Comparison of ENCODE assay signal across 30 cellular contexts in the genomic region with DNA sequence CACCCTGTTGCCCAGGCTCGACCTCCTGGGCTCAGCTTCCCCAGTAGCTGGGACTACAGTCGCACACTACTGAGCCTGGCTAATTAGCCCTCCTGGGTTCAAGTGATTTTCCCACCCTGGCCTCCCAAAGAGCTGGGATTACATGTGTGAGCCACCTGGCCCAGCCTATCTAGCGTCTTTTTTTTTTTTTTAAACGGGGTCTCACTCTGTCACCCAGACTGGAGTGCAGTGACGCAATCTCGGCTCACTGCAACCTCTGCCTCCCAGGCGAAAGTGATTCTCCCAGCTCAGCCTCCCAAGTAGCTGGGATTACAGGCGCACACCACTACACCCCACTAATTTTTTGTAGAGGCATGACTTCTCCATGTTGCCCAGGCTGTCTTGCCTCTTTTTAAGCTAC. TPM values are rescaled to one million over a fixed set of nuclear protein-coding genes. Genes with fewer than 3 reads are reported as not detected.
DNase-seq lines count a peak whose midpoint lies in the region; ATAC-seq, FAIRE-seq and TF ChIP-seq lines count a peak whose summit lies in the region.
"Had no signal": no experiment of that assay in that cellular context is flagged by ENCODE, and none has a peak within 500 bp of the region (broad histone marks: within the 10 kb centered on the region; RNA-seq: fewer than 3 reads in every experiment).

No MANE protein-coding gene starts in this region.

- H3K4me3 Mint-ChIP-seq in central memory CD8-positive, alpha-beta T cell, result no peak overlapping the region
- no peak overlapping the region for H3K4me3 Mint-ChIP-seq in stimulated activated effector memory CD8-positive, alpha-beta T cell treated with anti-CD3 and anti-CD28 coated beads, Interleukin-12 subunit alpha, Interleukin-12 subunit beta, amount 100 ng/mL, for 72 hours
- H3K4me3 Mint-ChIP-seq in mesothelial cell of epicardium, result no peak overlapping the region
- H3K4me3 Mint-ChIP-seq: activated CD4-positive, alpha-beta memory T cell treated with anti-CD3 and anti-CD28 coated beads, Interleukin-2, amount 10 ng/mL, durations not matched to agents 7 days and 5 days; CD14-positive monocyte had no signal

- WGBS in HepG2 (ENCODE audit: low lambda C conversion rate), result 80% methylated on average over 8 of the region's 8 CpGs
- 47% methylated on average over 5 of the region's 8 CpGs for WGBS in right lobe of liver (ENCODE audit: insufficient coverage, low coverage, low lambda C conversion rate, missing lambda C conversion rate)

- peaks cover 5% of the 10 kb centered on the region for H3K36me3 Mint-ChIP-seq in central memory CD8-positive, alpha-beta T cell (ENCODE audit: insufficient read depth)
- H3K36me3 Mint-ChIP-seq in stimulated activated effector memory CD8-positive, alpha-beta T cell treated with anti-CD3 and anti-CD28 coated beads, Interleukin-12 subunit alpha, Interleukin-12 subunit beta, amount 100 ng/mL, for 72 hours, result peaks cover 5% of the 10 kb centered on the region
- H3K36me3 Mint-ChIP-seq in mesothelial cell of epicardium, result no peaks in the 10 kb centered on the region

- peaks cover 98% of the 10 kb centered on the region for H3K79me2 ChIP-seq in HepG2 (ENCODE audit: insufficient read depth, low read length)

- in situ Hi-C loops in HepG2 (cut with HindIII; ENCODE audit: extremely low pct_ligation_motif_present, low pct_unique_long_range_greater_than_20kb), result no loop called here

- H4K20me1 ChIP-seq in HepG2 (ENCODE audit: insufficient read depth, low read length), result peaks cover 10% of the 10 kb centered on the region

- H3K27me3 Mint-ChIP-seq in central memory CD8-positive, alpha-beta T cell, result no peaks in the 10 kb centered on the region
- H3K27me3 Mint-ChIP-seq in mesothelial cell of epicardium (ENCODE audit: low read depth), result no peaks in the 10 kb centered on the region
- H3K27me3 Mint-ChIP-seq: activated CD4-positive, alpha-beta memory T cell treated with anti-CD3 and anti-CD28 coated beads, Interleukin-2, amount 10 ng/mL, durations not matched to agents 7 days and 5 days had no signal

- DNase-seq in HepG2 (ENCODE audit: low spot score) (no peak), right lobe of liver (no peak), NCI-H2171 (lab: John Stamatoyannopoulos, UW) (peak; percentile 44), mesothelial cell of epicardium (ENCODE audit: low spot score in 2 of 2, unreplicated experiment in 2 of 2) (no peak)
- DNase-seq in central memory CD8-positive, alpha-beta T cell (ENCODE audit: low spot score in 2 of 2), result no peak
- DNase-seq in stimulated activated effector memory CD8-positive, alpha-beta T cell treated with anti-CD3 and anti-CD28 coated beads, Interleukin-12 subunit alpha, Interleukin-12 subunit beta, amount 100 ng/mL, for 72 hours (ENCODE audit: low spot score in 2 of 2), result no peak
- DNase-seq in NK-92 treated with Interleukin-12 subunit alpha and Interleukin-12 subunit beta, amount 100 ng/mL, for 24 hours (lab: John Stamatoyannopoulos, UW), result no peak
- DNase-seq: activated CD4-positive, alpha-beta memory T cell treated with anti-CD3 and anti-CD28 coated beads, Interleukin-2, amount 10 ng/mL, durations not matched to agents 7 days and 5 days; activated gamma-delta T cell; activated T-cell treated with anti-CD3 and anti-CD28 coated beads for 4 hours; colonic mucosa; effector memory CD4-positive, alpha-beta T cell; foreskin melanocyte; left colon; mesendoderm; MM.1S; NCI-H1436 treated with DMSO at 0.1 percent for 48 hours; NCI-H526 treated with DMSO at 0.1 percent for 48 hours; ovary; spleen; stimulated activated CD4-positive, alpha-beta T cell treated with anti-CD3 and anti-CD28 coated beads, Interleukin-4, amount 100 ng/mL, for 1 hour; stimulated activated naive CD4-positive, alpha-beta T cell; SW 1271 had no signal

- H3K4me1 ChIP-seq in HepG2 (ENCODE audit: insufficient read depth, low read length), result peaks cover 64% of the 10 kb centered on the region
- peaks cover 0 to 56% (median 14%) of the 10 kb centered on the region in 4 donors for H3K4me1 ChIP-seq in right lobe of liver

- POLR2A ChIA-PET in HepG2 (lab: Yijun Ruan, JAX), result interaction anchor here (0.9 kb wide), 1 partner anchor 33 kb away, joined by 4 read pairs; a partner anchor contains a TSS

- intact Hi-C loops in HepG2 (cut with micrococcal nuclease; ENCODE audit: unreplicated experiment) (loop anchor here (5.0 kb wide), 1 partner anchor 34 kb away; a partner anchor contains a TSS), right lobe of liver (cut with DNase I) (no loop called here)

- H3K27ac Mint-ChIP-seq in central memory CD8-positive, alpha-beta T cell (ENCODE audit: low read depth), result peak overlapping the region; percentile 61
- no peak overlapping the region for H3K27ac Mint-ChIP-seq in stimulated activated effector memory CD8-positive, alpha-beta T cell treated with anti-CD3 and anti-CD28 coated beads, Interleukin-12 subunit alpha, Interleukin-12 subunit beta, amount 100 ng/mL, for 72 hours
- no peak overlapping the region for H3K27ac Mint-ChIP-seq in mesothelial cell of epicardium
- H3K27ac Mint-ChIP-seq: activated CD4-positive, alpha-beta memory T cell treated with anti-CD3 and anti-CD28 coated beads, Interleukin-2, amount 10 ng/mL, durations not matched to agents 7 days and 5 days had no signal

- no peak overlapping the region for H3K9ac ChIP-seq in HepG2 (ENCODE audit: insufficient read depth, low read depth, low read length)

- ATAC-seq in HepG2 (no peak), right lobe of liver (no peak), HG03108 (IDR thresholded peaks at IDR 0.05; ENCODE audit: unreplicated experiment) (no peak)
- ATAC-seq in central memory CD8-positive, alpha-beta T cell (replicated peaks; ENCODE audit: extremely low read depth, poor library complexity, severe bottlenecking), result no peak
- ATAC-seq in stimulated activated effector memory CD8-positive, alpha-beta T cell treated with anti-CD3 and anti-CD28 coated beads, Interleukin-12 subunit alpha, Interleukin-12 subunit beta, amount 100 ng/mL, for 72 hours, result no peak
- ATAC-seq: activated CD4-positive, CD25-positive, alpha-beta regulatory T cell treated with anti-CD3 and anti-CD28 coated beads, Interleukin-2, amount 50 U/mL, for 24 hours; left colon had no signal

- CTCF ChIA-PET in HepG2 (lab: Yijun Ruan, JAX; ENCODE audit: low intra/inter-chr PET ratio, low total read pairs), result no interaction called here

- no peak for FAIRE-seq in HepG2 (lab: Jason Lieb, UNC)
- FAIRE-seq: bronchial epithelial cell, G401.6, GM19239, urothelium cell line had no signal

- H3K27ac ChIP-seq in HepG2 (ENCODE audit: extremely low read length, insufficient read depth, low read length) (no peak overlapping the region), right lobe of liver (no peak overlapping the region)
- H3K27ac ChIP-seq: colonic mucosa, ovary, spleen had no signal

- TF ChIP-seq CTCF in HepG2 (CRISPR knock-in tag; IDR thresholded peaks at IDR 0.05) (no peak), right lobe of liver (IDR thresholded peaks at IDR 0.05) (no peak), mesothelial cell of epicardium (IDR thresholded peaks at IDR 0.05; ENCODE audit: unreplicated experiment) (no peak)

- TF ChIP-seq POLR2A in HepG2 (IDR thresholded peaks at IDR 0.05; ENCODE audit: insufficient read depth in 1 of 2, low read depth in 2 of 2, low read length in 2 of 2) (no peak), right lobe of liver (IDR thresholded peaks at IDR 0.05) (no peak)

- H3K9me3 ChIP-seq in HepG2 (ENCODE audit: low read length) (no peaks in the 10 kb centered on the region), right lobe of liver (no peaks in the 10 kb centered on the region)
- H3K9me3 ChIP-seq: colonic mucosa, ovary, spleen had no signal

- BruUV-seq in HepG2 (replicated peaks; lab: Mats Ljungman, UMichigan), result no TSS peak

- H3K4me3 ChIP-seq in HepG2 (replicated peaks in 1 of 3; ENCODE audit: insufficient read depth in 1 of 3, low read depth in 2 of 3, low read length in 3 of 3) (no peak overlapping the region), right lobe of liver (no peak overlapping the region)
- H3K4me3 ChIP-seq: colonic mucosa, ovary, spleen had no signal

- no peaks in the 10 kb centered on the region for H3K9me3 Mint-ChIP-seq in central memory CD8-positive, alpha-beta T cell
- H3K9me3 Mint-ChIP-seq in stimulated activated effector memory CD8-positive, alpha-beta T cell treated with anti-CD3 and anti-CD28 coated beads, Interleukin-12 subunit alpha, Interleukin-12 subunit beta, amount 100 ng/mL, for 72 hours, result no peaks in the 10 kb centered on the region
- H3K9me3 Mint-ChIP-seq in mesothelial cell of epicardium, result no peaks in the 10 kb centered on the region
- H3K9me3 Mint-ChIP-seq: activated CD4-positive, alpha-beta memory T cell treated with anti-CD3 and anti-CD28 coated beads, Interleukin-2, amount 10 ng/mL, durations not matched to agents 7 days and 5 days; CD14-positive monocyte had no signal

- no peak overlapping the region for H2AFZ ChIP-seq in HepG2 (ENCODE audit: low read length)

- H3K4me2 ChIP-seq in HepG2 (ENCODE audit: low read depth, low read length), result no peak overlapping the region

- H3K36me3 ChIP-seq in HepG2 (replicated peaks in 1 of 2; ENCODE audit: control insufficient read depth in 1 of 2, insufficient read depth in 2 of 2, low read length in 2 of 2) (no peaks in the 10 kb centered on the region; a peak in 1 of 5 replicates), right lobe of liver (no peaks in the 10 kb centered on the region)
- H3K36me3 ChIP-seq: colonic mucosa, ovary, spleen had no signal

- H3K27me3 ChIP-seq in HepG2 (ENCODE audit: control insufficient read depth in 1 of 2, insufficient read depth in 2 of 2, low read length in 2 of 2) (no peaks in the 10 kb centered on the region), right lobe of liver (no peaks in the 10 kb centered on the region)
- H3K27me3 ChIP-seq: colonic mucosa, ovary, spleen had no signal

- H3K4me1 Mint-ChIP-seq in central memory CD8-positive, alpha-beta T cell, result peaks cover 62% of the 10 kb centered on the region
- peaks cover 55% of the 10 kb centered on the region for H3K4me1 Mint-ChIP-seq in stimulated activated effector memory CD8-positive, alpha-beta T cell treated with anti-CD3 and anti-CD28 coated beads, Interleukin-12 subunit alpha, Interleukin-12 subunit beta, amount 100 ng/mL, for 72 hours
- peaks cover 11% of the 10 kb centered on the region for H3K4me1 Mint-ChIP-seq in mesothelial cell of epicardium

- no peak for TF ChIP-seq RAD21 in HepG2 (CRISPR knock-in tag; IDR thresholded peaks at IDR 0.05)

- no peak for TF ChIP-seq EP300 in HepG2 (IDR thresholded peaks at IDR 0.05; ENCODE audit: low read depth in 2 of 2, low read length in 2 of 2)
- TF ChIP-seq EP300 in HepG2 (CRISPR knock-in tag; IDR thresholded peaks at IDR 0.05; ENCODE audit: borderline replicate concordance), result no peak

RNA-seq across cellular contexts. Expression of a gene that starts 33.3 kb away (rescaled TPM):
- total RNA-seq in HepG2 (2016; rRNA removed; fragmentation: Illumina TruSeq; extraction: Trizol), result 46.1 and 87.7 TPM in 2 replicates
- 26.8 and 36.0 TPM in 2 replicates for total RNA-seq in HepG2 (2016; cell fraction: cytosol; rRNA removed; fragmentation: Illumina TruSeq; extraction: Trizol; ENCODE audit: low read depth)
- total RNA-seq in HepG2 (2016; cell fraction: insoluble cytoplasmic fraction; rRNA removed; fragmentation: Illumina TruSeq; extraction: Trizol), result 38.4 and 88.5 TPM in 2 replicates
- 19.9 and 23.0 TPM in 2 replicates for total RNA-seq in HepG2 (2016; cell fraction: membrane; rRNA removed; fragmentation: Illumina TruSeq; extraction: Trizol)
- total RNA-seq in HepG2 (2016; cell fraction: nucleus; rRNA removed; fragmentation: Illumina TruSeq; extraction: Trizol), result 101 and 124 TPM in 2 replicates
- 128 and 141 TPM in 2 replicates for polyA plus RNA-seq in HepG2 (2011; rRNA removed)
- 92.4 and 107 TPM in 2 replicates for polyA plus RNA-seq in HepG2 (2011; cell fraction: cytosol; rRNA removed)
- 89.7 and 89.9 TPM in 2 replicates for polyA plus RNA-seq in HepG2 (2011; cell fraction: nucleus; rRNA removed)
- 121 and 125 TPM in 2 replicates for polyA plus RNA-seq in HepG2 (2012)
- polyA plus RNA-seq in HepG2 (2016; cell fraction: cytosol; fragmentation: Illumina TruSeq; extraction: Trizol; ENCODE audit: low read depth), result 3.6 and 3.9 TPM in 2 replicates
- 28.4 and 32.8 TPM in 2 replicates for polyA plus RNA-seq in HepG2 (2016; cell fraction: insoluble cytoplasmic fraction; fragmentation: Illumina TruSeq; extraction: Trizol; ENCODE audit: low read depth)
- 6.2 and 7.9 TPM in 2 replicates for polyA plus RNA-seq in HepG2 (2016; cell fraction: membrane; fragmentation: Illumina TruSeq; extraction: Trizol; ENCODE audit: low read depth)
- 114 and 118 TPM in 2 replicates for polyA plus RNA-seq in HepG2 (2016; cell fraction: nucleus; fragmentation: Illumina TruSeq; extraction: Trizol; ENCODE audit: insufficient read depth, low read depth)
- 52.8 and 189 TPM in 2 replicates for polyA minus RNA-seq in HepG2 (2011; rRNA and poly(A)+ RNA removed; ENCODE audit: low replicate concordance)
- 122 and 148 TPM in 2 replicates for polyA minus RNA-seq in HepG2 (2011; cell fraction: cytosol; rRNA and poly(A)+ RNA removed)
- polyA minus RNA-seq in HepG2 (2011; cell fraction: nucleus; rRNA and poly(A)+ RNA removed), result 119 and 159 TPM in 2 replicates
- 10 to 100 TPM; 42.4 to 65.1 (median 44.7) TPM for total RNA-seq in right lobe of liver
- total RNA-seq in mesothelial cell of epicardium, result 186 to 193 TPM (median 190 TPM) in 3 replicates
